Comparison of ENCODE assay signal across 14 cellular contexts in genomic region chr17:7676533-7676932, GRCh38. TPM values are rescaled to one million over a fixed set of nuclear protein-coding genes. Genes with fewer than 3 reads are reported as not detected.
"Had no signal": no experiment of that assay in that cellular context is flagged by ENCODE, and none has a peak within 500 bp of the region (broad histone marks: within the 10 kb centered on the region; RNA-seq: fewer than 3 reads in every experiment).

No MANE protein-coding gene starts in this region.

- H3K4me1 ChIP-seq: left ventricle myocardium inferior, uterus had no signal

- H3K4me3 Mint-ChIP-seq: activated T-helper 1 cell treated with anti-CD3 and anti-CD28 coated beads, Interleukin-12 subunit alpha, Interleukin-12 subunit beta, Interleukin-2, Interleukin-4 antibody, amounts not matched to agents 30 ng/mL and 10 ng/mL and 1 ng/mL, durations not matched to agents 14 hours and 24 hours and 36 hours; brain; central memory CD8-positive, alpha-beta T cell; dendritic cell treated with granulocyte-macrophage colony-stimulating factor and Interleukin-4, amounts not matched to agents 40 ng/mL and 50 ng/mL, for 4 days; stimulated activated naive CD8-positive, alpha-beta T cell treated with anti-CD3 and anti-CD28 coated beads, Interleukin-15, amount 100 ng/mL, for 72 hours had no signal

- H3K27me3 Mint-ChIP-seq: central memory CD8-positive, alpha-beta T cell; dendritic cell treated with granulocyte-macrophage colony-stimulating factor and Interleukin-4, amounts not matched to agents 40 ng/mL and 50 ng/mL, for 4 days; stimulated activated naive CD8-positive, alpha-beta T cell treated with anti-CD3 and anti-CD28 coated beads, Interleukin-15, amount 100 ng/mL, for 72 hours had no signal

- H3K27ac Mint-ChIP-seq: activated T-helper 1 cell treated with anti-CD3 and anti-CD28 coated beads, Interleukin-12 subunit alpha, Interleukin-12 subunit beta, Interleukin-2, Interleukin-4 antibody, amounts not matched to agents 30 ng/mL and 10 ng/mL and 1 ng/mL, durations not matched to agents 14 hours and 24 hours and 36 hours; dendritic cell treated with granulocyte-macrophage colony-stimulating factor and Interleukin-4, amounts not matched to agents 40 ng/mL and 50 ng/mL, for 4 days had no signal

- DNase-seq: activated naive CD4-positive, alpha-beta T cell; hypothalamus; left ventricle myocardium inferior; mesenchymal stem cell; stimulated activated CD4-positive, alpha-beta T cell treated with anti-CD3 and anti-CD28 coated beads, Interleukin-4, amount 100 ng/mL, for 24 hours; stimulated activated naive CD8-positive, alpha-beta T cell treated with anti-CD3 and anti-CD28 coated beads, Interleukin-15, amount 100 ng/mL, for 72 hours; T-helper 9 cell; uterus had no signal

- ATAC-seq: stimulated activated naive CD8-positive, alpha-beta T cell treated with anti-CD3 and anti-CD28 coated beads, Interleukin-15, amount 100 ng/mL, for 72 hours had no signal

- H3K4me3 ChIP-seq: left ventricle myocardium inferior, thoracic aorta, uterus had no signal

- H3K36me3 ChIP-seq: uterus had no signal

- H3K27ac ChIP-seq: left ventricle myocardium inferior, thoracic aorta, uterus had no signal

- H3K27me3 ChIP-seq: uterus had no signal

- H3K4me1 Mint-ChIP-seq: brain had no signal

RNA-seq across cellular contexts. Expression of gene ATP1B2, which starts 25.8 kb away (rescaled TPM):
- polyA plus RNA-seq: keratinocyte had no signal

RNA-seq across cellular contexts. Expression of gene EFNB3, which starts 28.5 kb away (rescaled TPM):
- total RNA-seq: left ventricle myocardium inferior, thoracic aorta had no signal

RNA-seq across cellular contexts. Expression of gene DNAH2, which starts 41.0 kb away (rescaled TPM):
- total RNA-seq: activated T-helper 1 cell treated with anti-CD3 and anti-CD28 coated beads, Interleukin-12 subunit alpha, Interleukin-12 subunit beta, Interleukin-2, Interleukin-4 antibody, amounts not matched to agents 30 ng/mL and 10 ng/mL and 1 ng/mL, durations not matched to agents 14 hours and 24 hours and 36 hours had no signal
